1 cellular context compared by ENCODE assay signal in the genomic region with DNA sequence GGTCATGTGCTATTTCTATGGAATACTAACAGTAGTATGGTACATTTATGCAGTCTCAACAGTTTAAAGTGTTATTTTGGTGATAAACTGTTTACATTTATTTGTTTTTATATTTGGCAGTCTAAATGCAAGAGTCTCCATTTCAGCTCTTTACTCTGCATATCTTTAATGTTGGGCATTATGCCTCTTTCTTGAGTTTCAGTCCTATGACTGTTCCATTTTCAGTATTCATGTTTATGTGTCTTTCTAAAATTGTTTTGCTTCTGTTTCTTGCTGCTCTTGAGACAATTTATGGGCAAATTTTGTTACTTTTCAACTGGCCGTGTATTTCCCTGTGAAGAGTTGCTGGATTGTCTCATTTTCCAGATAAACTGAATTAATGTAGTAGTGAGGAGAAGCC.
TF ChIP-seq lines count a peak whose summit lies in the region.

No MANE protein-coding gene starts in this region.

TF ChIP-seq in WTC11, 78 proteins besides CTCF, POLR2A, EP300 and RAD21 (continued from another document):
- TF ChIP-seq AR (CRISPR knock-in tag; IDR thresholded peaks at IDR 0.05) (no peak), CREM (CRISPR knock-in tag; IDR thresholded peaks at IDR 0.05) (no peak)
- TF ChIP-seq, protein P1, sequence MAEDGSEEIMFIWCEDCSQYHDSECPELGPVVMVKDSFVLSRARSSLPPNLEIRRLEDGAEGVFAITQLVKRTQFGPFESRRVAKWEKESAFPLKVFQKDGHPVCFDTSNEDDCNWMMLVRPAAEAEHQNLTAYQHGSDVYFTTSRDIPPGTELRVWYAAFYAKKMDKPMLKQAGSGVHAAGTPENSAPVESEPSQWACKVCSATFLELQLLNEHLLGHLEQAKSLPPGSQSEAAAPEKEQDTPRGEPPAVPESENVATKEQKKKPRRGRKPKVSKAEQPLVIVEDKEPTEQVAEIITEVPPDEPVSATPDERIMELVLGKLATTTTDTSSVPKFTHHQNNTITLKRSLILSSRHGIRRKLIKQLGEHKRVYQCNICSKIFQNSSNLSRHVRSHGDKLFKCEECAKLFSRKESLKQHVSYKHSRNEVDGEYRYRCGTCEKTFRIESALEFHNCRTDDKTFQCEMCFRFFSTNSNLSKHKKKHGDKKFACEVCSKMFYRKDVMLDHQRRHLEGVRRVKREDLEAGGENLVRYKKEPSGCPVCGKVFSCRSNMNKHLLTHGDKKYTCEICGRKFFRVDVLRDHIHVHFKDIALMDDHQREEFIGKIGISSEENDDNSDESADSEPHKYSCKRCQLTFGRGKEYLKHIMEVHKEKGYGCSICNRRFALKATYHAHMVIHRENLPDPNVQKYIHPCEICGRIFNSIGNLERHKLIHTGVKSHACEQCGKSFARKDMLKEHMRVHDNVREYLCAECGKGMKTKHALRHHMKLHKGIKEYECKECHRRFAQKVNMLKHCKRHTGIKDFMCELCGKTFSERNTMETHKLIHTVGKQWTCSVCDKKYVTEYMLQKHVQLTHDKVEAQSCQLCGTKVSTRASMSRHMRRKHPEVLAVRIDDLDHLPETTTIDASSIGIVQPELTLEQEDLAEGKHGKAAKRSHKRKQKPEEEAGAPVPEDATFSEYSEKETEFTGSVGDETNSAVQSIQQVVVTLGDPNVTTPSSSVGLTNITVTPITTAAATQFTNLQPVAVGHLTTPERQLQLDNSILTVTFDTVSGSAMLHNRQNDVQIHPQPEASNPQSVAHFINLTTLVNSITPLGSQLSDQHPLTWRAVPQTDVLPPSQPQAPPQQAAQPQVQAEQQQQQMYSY (CRISPR knock-in tag; IDR thresholded peaks at IDR 0.05): no peak
TF ChIP-seq in WTC11: peak in this region for 0.
